16 cellular contexts compared by ENCODE assay signal in genomic region chrX:115719171-115719570, GRCh38.
"Had no signal": no experiment of that assay in that cellular context is flagged by ENCODE, and none has a peak within 500 bp of the region (broad histone marks: within the 10 kb centered on the region; RNA-seq: fewer than 3 reads in every experiment).

No MANE protein-coding gene starts in this region.

- DNase-seq: activated CD4-positive, alpha-beta memory T cell treated with anti-CD3 and anti-CD28 coated beads, Interleukin-2, amount 10 ng/mL, durations not matched to agents 7 days and 5 days; activated CD4-positive, alpha-beta T cell treated with anti-CD3 and anti-CD28 coated beads, Interleukin-2, amount 10 ng/mL, durations not matched to agents 24 days and 14 days; activated gamma-delta T cell; activated naive CD4-positive, alpha-beta T cell treated with anti-CD3 and anti-CD28 coated beads, Interleukin-2, amount 50 U/mL, for 16 hours; activated naive CD8-positive, alpha-beta T cell treated with anti-CD3 and anti-CD28 coated beads, Interleukin-2, amount 50 U/mL, for 24 hours; cerebellar nuclear complex; endodermal cell; esophagus squamous epithelium; head of caudate nucleus; hypothalamus; left ventricle myocardium inferior; ovary; stimulated activated CD4-positive, alpha-beta T cell treated with anti-CD3 and anti-CD28 coated beads, Interleukin-4, amount 100 ng/mL, for 4 hours; substantia nigra; T1000 had no signal

- ATAC-seq: activated naive CD8-positive, alpha-beta T cell treated with anti-CD3 and anti-CD28 coated beads, Interleukin-2, amount 50 U/mL, for 24 hours; gastroesophageal sphincter had no signal
